In genomic region chr7:2937701-2938513, GRCh38 we compare ENCODE assay signal across 1 cellular context.
TF ChIP-seq lines count a peak whose summit lies in the region.

No MANE protein-coding gene starts in this region.

TF ChIP-seq in H1, 55 proteins besides CTCF, POLR2A, EP300 and RAD21:
- TF ChIP-seq RXRA (IDR thresholded peaks at IDR 0.05; ENCODE audit: insufficient read depth, low read depth, low read length) (no peak), ZNF274 (IDR thresholded peaks at IDR 0.05; ENCODE audit: borderline replicate concordance, extremely low read depth, low read length) (no peak), POU5F1 (IDR thresholded peaks at IDR 0.05; ENCODE audit: low read depth, low read length) (no peak), RFX5 (IDR thresholded peaks at IDR 0.05; ENCODE audit: borderline replicate concordance, low read depth, low read length) (no peak), EGR1 (IDR thresholded peaks at IDR 0.05; ENCODE audit: borderline replicate concordance, low read depth, low read length) (no peak), SUZ12 (IDR thresholded peaks at IDR 0.05; ENCODE audit: low read length) (no peak), GABPA (IDR thresholded peaks at IDR 0.05; ENCODE audit: borderline replicate concordance, insufficient read depth, low read length) (no peak), NRF1 (IDR thresholded peaks at IDR 0.05; ENCODE audit: low read depth, low read length) (no peak), BRCA1 (IDR thresholded peaks at IDR 0.05; ENCODE audit: low read depth, low read length) (no peak), BACH1 (IDR thresholded peaks at IDR 0.05; ENCODE audit: low read length) (no peak), CHD2 (IDR thresholded peaks at IDR 0.05; ENCODE audit: low read length) (no peak), KDM4A (IDR thresholded peaks at IDR 0.05; ENCODE audit: low read depth, low read length, severe bottlenecking) (no peak), HDAC2 (IDR thresholded peaks at IDR 0.05; ENCODE audit: borderline replicate concordance in 1 of 2, low read depth in 2 of 2, low read length in 2 of 2) (no peak), TCF12 (IDR thresholded peaks at IDR 0.05; ENCODE audit: low read depth, low read length) (no peak), EZH2 (IDR thresholded peaks at IDR 0.05; ENCODE audit: low read depth, low read length, severe bottlenecking) (no peak), ATF3 (IDR thresholded peaks at IDR 0.05; ENCODE audit: insufficient read depth, low read depth, low read length) (no peak)
